Comparison of ENCODE assay signal across 11 cellular contexts in the genomic region with DNA sequence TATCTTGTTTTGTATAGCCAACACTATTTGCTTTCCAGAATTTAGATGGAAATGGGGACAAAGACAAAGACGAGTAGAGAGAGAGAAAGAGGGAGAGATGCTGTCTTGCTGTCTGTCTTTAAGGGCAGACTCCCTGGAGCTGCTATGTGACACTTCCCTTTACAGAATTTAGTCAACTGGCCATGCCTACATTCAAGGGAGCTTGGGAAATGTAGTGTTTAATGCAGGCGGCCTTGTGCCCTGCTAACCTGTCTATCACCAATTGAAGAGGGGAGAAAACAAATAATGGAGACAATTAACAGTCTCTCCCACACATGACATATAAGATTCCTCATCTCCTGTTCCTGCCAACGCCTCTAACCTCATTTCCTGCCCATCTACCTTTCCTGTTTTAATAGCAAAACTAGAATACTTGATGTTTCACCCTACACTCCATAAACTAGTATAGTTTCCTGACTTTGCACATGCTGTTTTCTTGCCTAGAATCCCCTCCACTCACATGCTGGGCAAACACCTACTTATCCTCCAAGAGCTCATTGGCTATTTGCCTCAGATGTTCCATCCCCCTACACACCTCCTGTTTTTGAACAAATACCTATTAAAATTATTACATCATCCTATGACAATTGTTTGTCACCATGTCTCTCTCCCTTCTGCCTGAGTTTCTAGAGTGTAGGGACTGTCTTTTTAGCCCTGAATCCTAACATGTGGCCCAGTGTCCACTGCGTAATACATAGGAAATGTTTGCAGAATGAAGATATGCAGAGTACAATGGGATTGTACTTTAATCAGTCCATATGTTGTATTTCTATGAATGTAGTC.
DNase-seq lines count a peak whose midpoint lies in the region; ATAC-seq, FAIRE-seq and TF ChIP-seq lines count a peak whose summit lies in the region.
"Had no signal": no experiment of that assay in that cellular context is flagged by ENCODE, and none has a peak within 500 bp of the region (broad histone marks: within the 10 kb centered on the region; RNA-seq: fewer than 3 reads in every experiment).

No MANE protein-coding gene starts in this region.

- no TSS peak for BruUV-seq in K562 (replicated peaks; lab: Mats Ljungman, UMichigan)

- no peak overlapping the region for H4K12ac ChIP-seq in trophoblast cell (ENCODE audit: low read depth, low read length)

- H3K9ac ChIP-seq in OCI-LY3 (ENCODE audit: low read length) = no peak overlapping the region
- no peak overlapping the region for H3K9ac ChIP-seq in K562 (ENCODE audit: insufficient read depth in 1 of 2, low read depth in 2 of 2, low read length in 2 of 2)
- no peak overlapping the region for H3K9ac ChIP-seq in trophoblast cell (ENCODE audit: low read length)

- CTCF ChIA-PET in K562 (lab: Yijun Ruan, JAX; ENCODE audit: low intra/inter-chr PET ratio) = no interaction called here

- ATAC-seq in K562 = 0 out of 3 replicates have a peak, but pooled peaks have one; percentile 6
- ATAC-seq in stimulated activated naive CD8-positive, alpha-beta T cell treated with anti-CD3 and anti-CD28 coated beads, Interleukin-15, Interleukin-2, amounts not matched to agents 100 U/mL and 50 U/mL, for 24 hours = peak; percentile 44
- no peak for ATAC-seq in HG02884 (IDR thresholded peaks at IDR 0.05; ENCODE audit: unreplicated experiment)
- ATAC-seq: lower lobe of right lung had no signal

- no peak for TF ChIP-seq CTCF in OCI-LY3 (IDR thresholded peaks at IDR 0.05; ENCODE audit: low read depth, low read length)
- TF ChIP-seq CTCF in K562 (IDR thresholded peaks at IDR 0.05 in 2 of 3, conservative IDR thresholded peaks at IDR 0.05 in 1 of 3; ENCODE audit: insufficient read depth in 2 of 3, low read depth in 1 of 3, low read length in 3 of 3) = no peak

- TF ChIP-seq RAD21 in K562 (CRISPR knock-in tag; conservative IDR thresholded peaks at IDR 0.05 in 1 of 2, IDR thresholded peaks at IDR 0.05 in 1 of 2) = no peak

- peaks cover 2% of the 10 kb centered on the region for H3K79me1 ChIP-seq in trophoblast cell (ENCODE audit: low read length)

- no peak overlapping the region for H2AK5ac ChIP-seq in trophoblast cell (ENCODE audit: low read length)

- H3K27me3 ChIP-seq in OCI-LY3 (ENCODE audit: low read depth, low read length) (no peaks in the 10 kb centered on the region), K562 (ENCODE audit: control insufficient read depth in 2 of 2, insufficient read depth in 2 of 2, low read length in 2 of 2) (no peaks in the 10 kb centered on the region), trophoblast cell (ENCODE audit: insufficient read depth, low read length) (no peaks in the 10 kb centered on the region)
- H3K27me3 ChIP-seq: right atrium auricular region had no signal

- no peak overlapping the region for H4K91ac ChIP-seq in trophoblast cell (ENCODE audit: low read depth, low read length)

- 0 out of 2 replicates have a peak overlapping the region, but pooled peaks have one; percentile 11 for H3K4me2 ChIP-seq in OCI-LY3 (ENCODE audit: low read length)
- no peak overlapping the region for H3K4me2 ChIP-seq in K562 (ENCODE audit: insufficient read depth, low read length)
- H3K4me2 ChIP-seq in trophoblast cell (ENCODE audit: low read length) = no peak overlapping the region

- in situ Hi-C loops in K562 (cut with MboI) = no loop called here

- H3K4me1 ChIP-seq in OCI-LY3 (ENCODE audit: low read length) (peaks cover 7% of the 10 kb centered on the region), K562 (replicated peaks in 1 of 2; ENCODE audit: control insufficient read depth in 2 of 2, insufficient read depth in 2 of 2, low read length in 2 of 2) (peaks cover 5 to 36% of the 10 kb centered on the region in 2 experiments; a peak in 4 of 5 replicates), trophoblast cell (ENCODE audit: control insufficient read depth in 1 of 2, insufficient read depth in 2 of 2, low read length in 2 of 2) (peaks cover 3 to 7% of the 10 kb centered on the region in 2 experiments)
- H3K4me1 ChIP-seq: lower lobe of right lung, right atrium auricular region had no signal

- TF ChIP-seq EP300 in K562 (IDR thresholded peaks at IDR 0.05; ENCODE audit: low read length) = no peak

- DNase-seq in activated naive CD4-positive, alpha-beta T cell treated with Interleukin-2 at 50 U/mL for 16 hours = peak; percentile 24
- no peak for DNase-seq in activated naive CD4-positive, alpha-beta T cell (lab: John Stamatoyannopoulos, UW)
- DNase-seq in K562 (ENCODE audit: extremely low read depth in 1 of 4, low spot score in 3 of 4) (no peak), trophoblast cell (no peak), mesenteric fat pad (ENCODE audit: low spot score) (no peak)
- no peak for DNase-seq in stimulated activated naive CD8-positive, alpha-beta T cell treated with anti-CD3 and anti-CD28 coated beads, Interleukin-15, Interleukin-2, amounts not matched to agents 100 U/mL and 50 U/mL, for 24 hours
- DNase-seq: lower lobe of right lung had no signal

- no peak overlapping the region for H2BK120ac ChIP-seq in trophoblast cell (ENCODE audit: insufficient read depth, low read length, poor library complexity)

- 25% methylated on average over 4 of the region's 4 CpGs for WGBS in K562 (ENCODE audit: insufficient coverage, low coverage, missing lambda C conversion rate)
- no CpG with 5 or more reads among the region's 4 CpGs for WGBS in trophoblast cell (ENCODE audit: extremely low coverage, insufficient coverage, insufficient read length)

- H3K9me1 ChIP-seq in K562 (ENCODE audit: control insufficient read depth, insufficient read depth, low read length) = no peaks in the 10 kb centered on the region

- H2BK5ac ChIP-seq in trophoblast cell (ENCODE audit: low read depth, low read length, poor library complexity) = no peak overlapping the region

- H3K36me3 ChIP-seq in OCI-LY3 (replicated peaks; ENCODE audit: low read depth, low read length) (no peaks in the 10 kb centered on the region), K562 (ENCODE audit: control insufficient read depth, insufficient read depth, low read length) (no peaks in the 10 kb centered on the region), trophoblast cell (ENCODE audit: control insufficient read depth in 1 of 2, insufficient read depth in 2 of 2, low read length in 2 of 2) (no peaks in the 10 kb centered on the region)
- H3K36me3 ChIP-seq: lower lobe of right lung, right atrium auricular region had no signal

- H3K4ac ChIP-seq in trophoblast cell (ENCODE audit: low read depth, low read length) = no peak overlapping the region

- H3K79me2 ChIP-seq in OCI-LY3 (ENCODE audit: low read length) (no peaks in the 10 kb centered on the region), K562 (ENCODE audit: control insufficient read depth, insufficient read depth, low read length) (no peaks in the 10 kb centered on the region), trophoblast cell (ENCODE audit: control insufficient read depth, insufficient read depth, low read length, poor library complexity) (no peaks in the 10 kb centered on the region)

- no peak for TF ChIP-seq POLR2A in K562 (conservative IDR thresholded peaks at IDR 0.05)

- H3K23ac ChIP-seq in trophoblast cell (ENCODE audit: low read length) = no peak overlapping the region

- POLR2A ChIA-PET in K562 (lab: Yijun Ruan, JAX) = no interaction called here

- H3K9me3 ChIP-seq in OCI-LY3 (ENCODE audit: insufficient read depth, low read length) (no peaks in the 10 kb centered on the region), K562 (replicated peaks; ENCODE audit: control insufficient read depth, insufficient read depth, low read depth, low read length) (no peaks in the 10 kb centered on the region), trophoblast cell (ENCODE audit: insufficient read depth, low read depth, low read length) (peaks cover 2% of the 10 kb centered on the region)
- H3K9me3 ChIP-seq: lower lobe of right lung, right atrium auricular region had no signal

- H3K4me3 ChIP-seq in OCI-LY3 (ENCODE audit: low read length) (no peak overlapping the region), K562 (no peak overlapping the region), trophoblast cell (ENCODE audit: low read depth, low read length) (no peak overlapping the region)
- H3K4me3 ChIP-seq: lower lobe of right lung, right atrium auricular region had no signal

- no peaks in the 10 kb centered on the region for H4K20me1 ChIP-seq in OCI-LY3 (ENCODE audit: insufficient read depth, low read length)
- H4K20me1 ChIP-seq in K562 (replicated peaks; ENCODE audit: control insufficient read depth, insufficient read depth, low read length) = no peaks in the 10 kb centered on the region

- no peak overlapping the region for H3K18ac ChIP-seq in trophoblast cell (ENCODE audit: low read length)

- H3K27ac ChIP-seq in OCI-LY3 (ENCODE audit: low read length) = no peak overlapping the region
- H3K27ac ChIP-seq in K562 (ENCODE audit: extremely low read depth, low read depth, low read length) = no peak overlapping the region
- no peak overlapping the region for H3K27ac ChIP-seq in trophoblast cell (ENCODE audit: low read depth, low read length)
- H3K27ac ChIP-seq: lower lobe of right lung, right atrium auricular region had no signal

- no peak for FAIRE-seq in K562 (lab: Jason Lieb, UNC)
- FAIRE-seq: RCC 7860 had no signal

- no peak overlapping the region for H2BK12ac ChIP-seq in trophoblast cell (ENCODE audit: low read length)

- H3K14ac ChIP-seq in trophoblast cell (ENCODE audit: low read length) = no peak overlapping the region

- H2AFZ ChIP-seq in OCI-LY3 (ENCODE audit: low read depth, low read length) = peak overlapping the region; percentile 41; the same call in 1 of the 2 replicates
- H2AFZ ChIP-seq in K562 (ENCODE audit: low read depth, low read length) = peak overlapping the region; percentile 11
- H2AFZ ChIP-seq in trophoblast cell (ENCODE audit: insufficient read depth, low read length, poor library complexity) = no peak overlapping the region

- intact Hi-C loops in K562 (cut with micrococcal nuclease) = no loop called here

- no peak overlapping the region for H4K8ac ChIP-seq in trophoblast cell (ENCODE audit: low read depth, low read length)

TF ChIP-seq in K562, 482 proteins besides CTCF, POLR2A, EP300 and RAD21 (continues in another document):
- TF ChIP-seq HCFC1 (IDR thresholded peaks at IDR 0.05; ENCODE audit: low read depth, low read length) (peak; percentile 39; the same call in 1 of the 2 replicates), SPI1 (IDR thresholded peaks at IDR 0.05; ENCODE audit: borderline replicate concordance, low read depth, low read length) (0 out of 2 replicates have a peak, but pooled peaks have one; percentile 16), ZNF445 (CRISPR knock-in tag; IDR thresholded peaks at IDR 0.05; ENCODE audit: low read depth) (no peak), CBX2 (IDR thresholded peaks at IDR 0.05; ENCODE audit: insufficient read depth, low read length, poor library complexity, severe bottlenecking) (no peak), ZC3H4 (CRISPR knock-in tag; IDR thresholded peaks at IDR 0.05; ENCODE audit: borderline replicate concordance) (no peak)
